Comparison of ENCODE assay signal across 1 cellular context in the genomic region with DNA sequence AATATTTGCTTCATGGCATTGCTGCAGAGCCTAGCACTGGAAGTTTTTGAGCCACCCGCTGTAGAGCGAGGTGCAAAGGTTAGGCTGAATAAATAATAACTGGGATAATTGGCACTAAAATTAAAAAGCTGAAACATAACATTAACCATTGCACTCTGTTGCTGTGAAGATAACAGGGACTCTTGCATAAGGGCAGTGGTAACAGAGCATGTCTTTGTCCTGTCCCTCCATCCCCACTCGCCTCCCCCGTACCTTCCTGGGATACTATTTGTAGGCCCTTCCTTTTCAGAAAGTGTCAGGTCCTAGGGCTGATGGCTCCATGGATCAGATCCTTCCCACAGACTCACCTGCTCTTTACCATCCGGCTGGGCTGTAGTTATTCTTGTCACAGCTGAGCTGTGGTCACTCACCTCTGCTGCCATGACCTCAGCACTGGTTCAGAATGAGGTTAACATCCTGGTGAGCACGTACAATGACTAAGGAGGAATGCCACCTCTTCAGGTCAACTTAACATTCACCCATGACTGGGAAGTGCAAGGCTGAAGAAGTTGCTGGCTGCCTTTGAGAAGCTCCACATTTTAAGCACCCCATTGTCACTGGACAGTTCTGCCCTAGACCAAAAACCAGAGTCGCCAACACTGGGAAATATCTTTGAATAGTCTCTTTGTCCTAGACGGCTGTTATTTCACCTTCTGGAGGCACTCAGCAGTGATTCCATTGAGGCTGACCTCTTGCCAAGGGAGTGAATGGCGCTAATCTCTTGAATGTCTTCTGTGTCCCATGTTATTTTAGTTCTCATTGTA.
TF ChIP-seq lines count a peak whose summit lies in the region.

No MANE protein-coding gene starts in this region.

TF ChIP-seq in GM23338, 12 proteins besides CTCF, POLR2A, EP300 and RAD21 (continued from another document):
- no peak for TF ChIP-seq ETS1 (IDR thresholded peaks at IDR 0.05)
- TF ChIP-seq ZNF331 (CRISPR knock-in tag; IDR thresholded peaks at IDR 0.05; ENCODE audit: low read depth) = no peak
TF ChIP-seq in GM23338: peak in this region for 0.
